26 cellular contexts compared by ENCODE assay signal in genomic region chr4:26201119-26201518, GRCh38.
DNase-seq lines count a peak whose midpoint lies in the region; ATAC-seq and TF ChIP-seq lines count a peak whose summit lies in the region.
"Had no signal": no experiment of that assay in that cellular context is flagged by ENCODE, and none has a peak within 500 bp of the region (broad histone marks: within the 10 kb centered on the region; RNA-seq: fewer than 3 reads in every experiment).

No MANE protein-coding gene starts in this region.

- DNase-seq in AG08395 (ENCODE audit: low spot score) (peak; percentile 76), GF-D8 (lab: John Stamatoyannopoulos, UW) (peak; percentile 80), NB4 (ENCODE audit: low read depth) (peak; percentile 88), dedifferentiated amniotic fluid mesenchymal stem cell (ENCODE audit: extremely low spot score) (peak; percentile 26), NCI-H1092 (lab: John Stamatoyannopoulos, UW) (no peak), pons (ENCODE audit: low spot score) (no peak), GM23338 (ENCODE audit: low spot score) (no peak)
- DNase-seq: activated CD4-positive, alpha-beta memory T cell treated with anti-CD3 and anti-CD28 coated beads, Interleukin-2, amount 10 ng/mL, durations not matched to agents 7 days and 5 days; activated CD4-positive, CD25-positive, alpha-beta regulatory T cell; activated gamma-delta T cell treated with Interleukin-2 at 50 U/mL for 16 hours; CD4-positive, CD25-positive, alpha-beta regulatory T cell; gastrocnemius medialis; islet precursor cell; Karpas-422; mucosa of descending colon; NCI-H1417 treated with DMSO at 0.1 percent for 48 hours; NCI-H524; upper lobe of left lung had no signal

- no peaks in the 10 kb centered on the region for H3K9me3 Mint-ChIP-seq in GM23338
- H3K9me3 Mint-ChIP-seq: central memory CD8-positive, alpha-beta T cell; neural progenitor cell had no signal

- 0 out of 2 replicates have a peak, but pooled peaks cover 2% of the 10 kb centered on the region for H3F3A ChIP-seq in GM23338 (replicated peaks; ENCODE audit: low read depth)

- H2AFZ ChIP-seq in GM23338 = no peak overlapping the region
- H2AFZ ChIP-seq: neural progenitor cell had no signal

- H3K27ac Mint-ChIP-seq in GM23338 = no peak overlapping the region
- H3K27ac Mint-ChIP-seq: activated CD4-positive, alpha-beta memory T cell treated with anti-CD3 and anti-CD28 coated beads, Interleukin-2, amount 10 ng/mL, durations not matched to agents 7 days and 5 days; CD4-positive, CD25-positive, alpha-beta regulatory T cell; neural progenitor cell; progenitor cell of endocrine pancreas had no signal

- TF ChIP-seq CTCF in NB4 (IDR thresholded peaks at IDR 0.05; ENCODE audit: low read depth, low read length) (no peak), GM23338 (conservative IDR thresholded peaks at IDR 0.05; ENCODE audit: low read depth in 2 of 2) (no peak)

- H3K4me3 ChIP-seq in NB4 (ENCODE audit: low read depth, low read length) (no peak overlapping the region), GM23338 (no peak overlapping the region)
- H3K4me3 ChIP-seq: A549, ascending aorta, gastrocnemius medialis, mucosa of descending colon, neural progenitor cell, SK-N-MC, upper lobe of left lung had no signal

- peaks cover 3% of the 10 kb centered on the region for H3K27me3 Mint-ChIP-seq in GM23338 (ENCODE audit: insufficient read depth, low read depth, poor library complexity)
- H3K27me3 Mint-ChIP-seq: central memory CD8-positive, alpha-beta T cell had no signal

- no peaks in the 10 kb centered on the region for H3K27me3 ChIP-seq in GM23338 (ENCODE audit: insufficient read depth)
- H3K27me3 ChIP-seq: ascending aorta, gastrocnemius medialis, neural progenitor cell, upper lobe of left lung had no signal

- no peaks in the 10 kb centered on the region for H4K20me1 ChIP-seq in GM23338 (replicated peaks; ENCODE audit: insufficient read depth)

- no peaks in the 10 kb centered on the region for H3K36me3 ChIP-seq in GM23338 (ENCODE audit: insufficient read depth)
- H3K36me3 ChIP-seq: ascending aorta, gastrocnemius medialis, neural progenitor cell, upper lobe of left lung had no signal

- H3K9me2 ChIP-seq in GM23338 (ENCODE audit: insufficient read depth) = no peaks in the 10 kb centered on the region

- peaks cover 3% of the 10 kb centered on the region; the same call in 2 of the 3 replicates for H3K4me1 Mint-ChIP-seq in GM23338
- H3K4me1 Mint-ChIP-seq: neural progenitor cell had no signal

- H3K79me2 ChIP-seq in GM23338 (replicated peaks; ENCODE audit: insufficient read depth) = no peaks in the 10 kb centered on the region

- H3K4me3 Mint-ChIP-seq in GM23338 = no peak overlapping the region
- H3K4me3 Mint-ChIP-seq: activated CD4-positive, alpha-beta memory T cell treated with anti-CD3 and anti-CD28 coated beads, Interleukin-2, amount 10 ng/mL, durations not matched to agents 7 days and 5 days; CD4-positive, CD25-positive, alpha-beta regulatory T cell; central memory CD8-positive, alpha-beta T cell; neural progenitor cell had no signal

- no peak for TF ChIP-seq POLR2A in NB4 (IDR thresholded peaks at IDR 0.05; ENCODE audit: extremely low read depth, insufficient read length)

- no peak overlapping the region for H3K4me2 ChIP-seq in GM23338
- H3K4me2 ChIP-seq: A549, neural progenitor cell had no signal

- peaks cover under 1% of the 10 kb centered on the region; the same call in 1 of the 2 replicates for H3K4me1 ChIP-seq in GM23338 (ENCODE audit: insufficient read depth)
- H3K4me1 ChIP-seq: neural progenitor cell had no signal

- H3K27ac ChIP-seq in GM23338 (ENCODE audit: low read depth) = no peak overlapping the region
- H3K27ac ChIP-seq: A549, ascending aorta, epithelial cell of prostate, gastrocnemius medialis, neural progenitor cell, SK-N-MC, upper lobe of left lung had no signal

- no peaks in the 10 kb centered on the region for H3K36me3 Mint-ChIP-seq in GM23338 (ENCODE audit: low read depth)
- H3K36me3 Mint-ChIP-seq: CD4-positive, CD25-positive, alpha-beta regulatory T cell; neural progenitor cell had no signal

- no peak for ATAC-seq in GM19324 (IDR thresholded peaks at IDR 0.05; ENCODE audit: low FRiP score, unreplicated experiment)
- no peak for ATAC-seq in GM23338
- ATAC-seq: A549, gastrocnemius medialis, mucosa of descending colon had no signal

TF ChIP-seq in GM23338, 12 proteins besides CTCF, POLR2A, EP300 and RAD21:
- TF ChIP-seq EZH2 (IDR thresholded peaks at IDR 0.05; ENCODE audit: low read depth, unreplicated experiment) (no peak), EZH2phosphoT487 (IDR thresholded peaks at IDR 0.05; ENCODE audit: unreplicated experiment) (no peak), ZNF114 (CRISPR knock-in tag; IDR thresholded peaks at IDR 0.05) (no peak), ZNF331 (CRISPR knock-in tag; IDR thresholded peaks at IDR 0.05; ENCODE audit: low read depth) (no peak), NANOG (IDR thresholded peaks at IDR 0.05; ENCODE audit: borderline replicate concordance) (no peak), JUNB (IDR thresholded peaks at IDR 0.05; ENCODE audit: unreplicated experiment) (no peak), CREB1 (CRISPR knock-in tag; IDR thresholded peaks at IDR 0.05; ENCODE audit: low read depth) (no peak), ETS1 (IDR thresholded peaks at IDR 0.05) (no peak), STAT1 (IDR thresholded peaks at IDR 0.05; ENCODE audit: unreplicated experiment) (no peak)
- TF ChIP-seq, protein P1, sequence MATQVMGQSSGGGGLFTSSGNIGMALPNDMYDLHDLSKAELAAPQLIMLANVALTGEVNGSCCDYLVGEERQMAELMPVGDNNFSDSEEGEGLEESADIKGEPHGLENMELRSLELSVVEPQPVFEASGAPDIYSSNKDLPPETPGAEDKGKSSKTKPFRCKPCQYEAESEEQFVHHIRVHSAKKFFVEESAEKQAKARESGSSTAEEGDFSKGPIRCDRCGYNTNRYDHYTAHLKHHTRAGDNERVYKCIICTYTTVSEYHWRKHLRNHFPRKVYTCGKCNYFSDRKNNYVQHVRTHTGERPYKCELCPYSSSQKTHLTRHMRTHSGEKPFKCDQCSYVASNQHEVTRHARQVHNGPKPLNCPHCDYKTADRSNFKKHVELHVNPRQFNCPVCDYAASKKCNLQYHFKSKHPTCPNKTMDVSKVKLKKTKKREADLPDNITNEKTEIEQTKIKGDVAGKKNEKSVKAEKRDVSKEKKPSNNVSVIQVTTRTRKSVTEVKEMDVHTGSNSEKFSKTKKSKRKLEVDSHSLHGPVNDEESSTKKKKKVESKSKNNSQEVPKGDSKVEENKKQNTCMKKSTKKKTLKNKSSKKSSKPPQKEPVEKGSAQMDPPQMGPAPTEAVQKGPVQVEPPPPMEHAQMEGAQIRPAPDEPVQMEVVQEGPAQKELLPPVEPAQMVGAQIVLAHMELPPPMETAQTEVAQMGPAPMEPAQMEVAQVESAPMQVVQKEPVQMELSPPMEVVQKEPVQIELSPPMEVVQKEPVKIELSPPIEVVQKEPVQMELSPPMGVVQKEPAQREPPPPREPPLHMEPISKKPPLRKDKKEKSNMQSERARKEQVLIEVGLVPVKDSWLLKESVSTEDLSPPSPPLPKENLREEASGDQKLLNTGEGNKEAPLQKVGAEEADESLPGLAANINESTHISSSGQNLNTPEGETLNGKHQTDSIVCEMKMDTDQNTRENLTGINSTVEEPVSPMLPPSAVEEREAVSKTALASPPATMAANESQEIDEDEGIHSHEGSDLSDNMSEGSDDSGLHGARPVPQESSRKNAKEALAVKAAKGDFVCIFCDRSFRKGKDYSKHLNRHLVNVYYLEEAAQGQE (IDR thresholded peaks at IDR 0.05; ENCODE audit: unreplicated experiment) = no peak
TF ChIP-seq in GM23338: peak in this region for 0.

Comparison
In these comparisons a context has a peak if more than half of its experiments do, and no peak if none do; other contexts are left out.
1. DNase-seq: peak in AG08395 (single experiment), GF-D8 (single experiment), NB4 (single experiment) and dedifferentiated amniotic fluid mesenchymal stem cell (single experiment); none in NCI-H1092 (single experiment), pons (single experiment) and GM23338 (single experiment).